ENCODE assay signal across 8 cellular contexts in genomic region chr14:69708586-69709169, GRCh38. TPM values are rescaled to one million over a fixed set of nuclear protein-coding genes. Genes with fewer than 3 reads are reported as not detected.
DNase-seq lines count a peak whose midpoint lies in the region; ATAC-seq and TF ChIP-seq lines count a peak whose summit lies in the region.

No MANE protein-coding gene starts in this region.

- peak; percentile 21 for TF ChIP-seq CTCF in natural killer cell (IDR thresholded peaks at IDR 0.05)
- TF ChIP-seq CTCF in gastrocnemius medialis (IDR thresholded peaks at IDR 0.05 in 4 of 5, conservative IDR thresholded peaks at IDR 0.05 in 1 of 5), result no peak

- peaks cover 0 to 50% of the 10 kb centered on the region in 2 donors for H3K36me3 ChIP-seq in gastrocnemius medialis

- H3K27ac ChIP-seq in gastrocnemius medialis, result no peak overlapping the region

- H3K4me3 Mint-ChIP-seq in activated naive CD8-positive, alpha-beta T cell treated with anti-CD3 and anti-CD28 coated beads for 36 hours, result no peak overlapping the region
- no peak overlapping the region for H3K4me3 Mint-ChIP-seq in natural killer cell

- H3K4me3 ChIP-seq in gastrocnemius medialis, result no peak overlapping the region

- no peak overlapping the region for H3K27ac Mint-ChIP-seq in activated naive CD8-positive, alpha-beta T cell treated with anti-CD3 and anti-CD28 coated beads for 36 hours
- H3K27ac Mint-ChIP-seq in natural killer cell, result peak overlapping the region; percentile 99 to 100

- intact Hi-C loops in natural killer cell (cut with micrococcal nuclease) (no loop called here), gastrocnemius medialis (cut with DNase I; ENCODE audit: low total_unique reads) (no loop called here)

- no peaks in the 10 kb centered on the region for H3K9me3 ChIP-seq in gastrocnemius medialis

- H3K27me3 Mint-ChIP-seq in activated naive CD8-positive, alpha-beta T cell treated with anti-CD3 and anti-CD28 coated beads for 36 hours, result no peaks in the 10 kb centered on the region
- no peaks in the 10 kb centered on the region for H3K27me3 Mint-ChIP-seq in natural killer cell (ENCODE audit: low read depth in 2 of 2)

- H3K4me1 ChIP-seq in gastrocnemius medialis, result peaks cover 29 to 37% of the 10 kb centered on the region in 2 donors

- no peak for TF ChIP-seq POLR2A in gastrocnemius medialis (IDR thresholded peaks at IDR 0.05)

- peaks cover 21% of the 10 kb centered on the region for H3K36me3 Mint-ChIP-seq in activated naive CD8-positive, alpha-beta T cell treated with anti-CD3 and anti-CD28 coated beads for 36 hours
- peaks cover 8% of the 10 kb centered on the region for H3K36me3 Mint-ChIP-seq in natural killer cell

- H3K4me1 Mint-ChIP-seq in activated naive CD8-positive, alpha-beta T cell treated with anti-CD3 and anti-CD28 coated beads for 36 hours, result peaks cover 17% of the 10 kb centered on the region
- peaks cover 32 to 52% of the 10 kb centered on the region in 2 donors for H3K4me1 Mint-ChIP-seq in natural killer cell

- peak; percentile 54 to 64 (median 60) for ATAC-seq in natural killer cell
- ATAC-seq in gastrocnemius medialis, result no peak
- ATAC-seq in HG02884 (IDR thresholded peaks at IDR 0.05; ENCODE audit: unreplicated experiment), result no peak

- DNase-seq in DMS53 (lab: John Stamatoyannopoulos, UW) (peak; percentile 73), DMS53 treated with DMSO at 0.1 percent for 48 hours (lab: John Stamatoyannopoulos, UW; ENCODE audit: unreplicated experiment) (no peak), NCI-H2107 treated with DMSO at 0.1 percent for 48 hours (lab: John Stamatoyannopoulos, UW; ENCODE audit: unreplicated experiment) (peak; percentile 68), natural killer cell (no peak), T1000 (lab: John Stamatoyannopoulos, UW) (no peak), gastrocnemius medialis (no peak)
- peak; percentile 36 for DNase-seq in activated naive CD8-positive, alpha-beta T cell treated with anti-CD3 and anti-CD28 coated beads for 36 hours

- no peaks in the 10 kb centered on the region for H3K27me3 ChIP-seq in gastrocnemius medialis

- no peaks in the 10 kb centered on the region for H3K9me3 Mint-ChIP-seq in activated naive CD8-positive, alpha-beta T cell treated with anti-CD3 and anti-CD28 coated beads for 36 hours
- no peaks in the 10 kb centered on the region for H3K9me3 Mint-ChIP-seq in natural killer cell

- in situ Hi-C loops in gastrocnemius medialis (cut with MboI; ENCODE audit: low sequenced_read_pairs in 4 of 4), result no loop called here

RNA-seq across cellular contexts. Expression of gene SRSF5, which starts 58.3 kb away (rescaled TPM):
- 100 to 1,000 TPM; 310 to 318 TPM for total RNA-seq in activated naive CD8-positive, alpha-beta T cell treated with anti-CD3 and anti-CD28 coated beads for 36 hours
- total RNA-seq in natural killer cell (1,000 to 10,000 TPM; 1,327 to 1,669 (median 1,634) TPM), gastrocnemius medialis (100 to 1,000 TPM in 1 of 4 donors, 10 to 100 TPM in 3; 57.5 to 113 (median 84.6) TPM)

Comparison
In these comparisons a context has a peak if more than half of its experiments do, and no peak if none do; other contexts are left out.
1. DNase-seq: peak in DMS53 (single experiment), NCI-H2107 treated with DMSO at 0.1 percent for 48 hours (single experiment) and activated naive CD8-positive, alpha-beta T cell treated with anti-CD3 and anti-CD28 coated beads for 36 hours (single experiment); none in DMS53 treated with DMSO at 0.1 percent for 48 hours (single experiment), natural killer cell (single experiment), T1000 (single experiment) and gastrocnemius medialis (0 of 2).
2. ATAC-seq: peak in natural killer cell (3 of 3); none in gastrocnemius medialis (0 of 2) and HG02884 (single experiment).
3. RNA of gene SRSF5, which starts 58.3 kb away (total RNA-seq): 1,327 to 1,669 TPM in natural killer cell; 310 to 318 TPM in activated naive CD8-positive, alpha-beta T cell treated with anti-CD3 and anti-CD28 coated beads for 36 hours and 57.5 to 113 TPM in gastrocnemius medialis; every median in the first group is over 4 times any median in the second.